8 cellular contexts compared by ENCODE assay signal in the genomic region with DNA sequence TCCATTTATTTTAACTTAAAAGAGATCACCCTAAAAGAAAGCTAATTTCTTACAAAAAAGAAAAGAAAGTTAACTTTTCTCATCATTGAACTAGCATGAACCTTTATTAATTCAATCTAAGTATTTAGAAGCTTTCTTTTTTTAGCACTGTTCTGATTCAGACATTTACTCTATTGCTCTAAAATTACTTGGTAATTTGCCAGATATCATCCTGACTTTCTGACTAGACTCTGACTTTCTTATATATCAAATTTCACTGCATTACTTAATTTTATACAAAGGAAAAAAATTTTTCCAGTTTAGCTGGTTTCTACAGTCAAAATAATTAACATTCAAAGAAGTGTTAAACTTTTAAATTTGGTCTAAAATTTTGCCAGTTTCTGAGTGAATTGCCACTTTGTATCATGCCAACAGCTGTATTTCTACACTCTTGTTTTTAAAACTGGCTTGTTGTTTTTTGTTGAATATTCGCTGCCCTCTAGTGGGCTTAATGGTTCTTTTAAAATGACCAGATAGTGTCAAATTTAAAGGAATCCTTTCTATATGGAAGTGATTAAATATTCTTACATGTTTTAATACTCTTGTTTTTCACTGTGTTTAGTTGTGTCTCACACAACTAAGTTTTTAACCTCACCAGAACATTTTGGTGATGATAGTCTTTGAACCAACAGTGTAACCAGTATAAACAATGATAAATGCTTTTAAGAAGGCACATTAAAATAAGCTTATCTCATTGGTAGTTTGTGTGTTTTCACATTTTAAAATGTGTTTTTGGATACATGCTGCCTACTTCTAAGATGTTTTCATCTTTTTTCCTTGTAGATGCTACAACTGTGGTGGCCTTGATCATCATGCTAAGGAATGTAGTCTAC.
DNase-seq lines count a peak whose midpoint lies in the region; ATAC-seq lines count a peak whose summit lies in the region.

No MANE protein-coding gene starts in this region.

- ATAC-seq in HG03097 (IDR thresholded peaks at IDR 0.05; ENCODE audit: low FRiP score, unreplicated experiment) (no peak), HG03460 (IDR thresholded peaks at IDR 0.05; ENCODE audit: unreplicated experiment) (no peak)

- DNase-seq in EH (ENCODE audit: low read depth) (peak; percentile 59), KG1 (lab: John Stamatoyannopoulos, UW) (peak; percentile 24), RKO (ENCODE audit: low spot score) (peak; percentile 63), fibroblast of the conjunctiva (ENCODE audit: low read depth) (peak; percentile 23), smooth muscle cell of the brain vasculature (ENCODE audit: low read depth, low spot score) (peak; percentile 43)
- DNase-seq in stimulated activated CD4-positive, alpha-beta T cell treated with anti-CD3 and anti-CD28 coated beads, Interleukin-4, amount 100 ng/mL, for 1 hour, result no peak
